8 cellular contexts compared by ENCODE assay signal in genomic region chrX:107718156-107718621, GRCh38. TPM values are rescaled to one million over a fixed set of nuclear protein-coding genes. Genes with fewer than 3 reads are reported as not detected.
A peak's percentile ranks its signal among the peaks of the same experiment; 100 is the strongest.
DNase-seq lines count a peak whose midpoint lies in the region; ATAC-seq and TF ChIP-seq lines count a peak whose summit lies in the region.

No MANE protein-coding gene starts in this region.

- CTCF ChIA-PET in HCT116 (lab: Charles Lee): interaction anchor here (0.9 to 1.8 kb wide), 3 partner anchors 11 to 176 kb away, joined by 3 to 10 read pairs (median 3); no protein-coding TSS in a partner anchor
- CTCF ChIA-PET in activated CD8-positive, alpha-beta memory T cell treated with anti-CD3 and anti-CD28 coated beads, Interleukin-2, amount 10 ng/mL, durations not matched to agents 7 days and 5 days (lab: Charles Lee): interaction anchor here (0.9 to 12.5 kb wide), 10 partner anchors 10 to 90 kb away, joined by 3 to 261 read pairs (median 6); partner anchors contain the start of genes NCBP2L, PRPS1 and TSC22D3

- ATAC-seq in HCT116 (peak; percentile 46), GM19397 (IDR thresholded peaks at IDR 0.05; ENCODE audit: unreplicated experiment) (no peak)
- ATAC-seq in activated CD8-positive, alpha-beta memory T cell treated with anti-CD3 and anti-CD28 coated beads, Interleukin-2, amount 10 ng/mL, durations not matched to agents 7 days and 5 days: no peak

- no peak for TF ChIP-seq POLR2A in HCT116 (IDR thresholded peaks at IDR 0.05; ENCODE audit: borderline replicate concordance, extremely low read depth, insufficient read depth, insufficient read length)

- H3K27me3 Mint-ChIP-seq in activated CD8-positive, alpha-beta memory T cell treated with anti-CD3 and anti-CD28 coated beads, Interleukin-2, amount 10 ng/mL, durations not matched to agents 7 days and 5 days: no peaks in the 10 kb centered on the region
- no peaks in the 10 kb centered on the region for H3K27me3 Mint-ChIP-seq in stimulated activated naive CD8-positive, alpha-beta T cell treated with anti-CD3 and anti-CD28 coated beads, Interleukin-15, Interleukin-2, amounts not matched to agents 100 ng/mL and 50 ng/mL, for 24 hours

- H3K36me3 Mint-ChIP-seq in activated CD8-positive, alpha-beta memory T cell treated with anti-CD3 and anti-CD28 coated beads, Interleukin-2, amount 10 ng/mL, durations not matched to agents 7 days and 5 days: peaks cover 27% of the 10 kb centered on the region
- H3K36me3 Mint-ChIP-seq in stimulated activated naive CD8-positive, alpha-beta T cell treated with anti-CD3 and anti-CD28 coated beads, Interleukin-15, Interleukin-2, amounts not matched to agents 100 ng/mL and 50 ng/mL, for 24 hours (ENCODE audit: low read depth): peaks cover 16% of the 10 kb centered on the region

- H3K4me3 ChIP-seq in HCT116 (replicated peaks in 1 of 2; ENCODE audit: low read depth in 1 of 2, low read length in 2 of 2) (no peak overlapping the region; a peak in 1 of 4 replicates), epithelial cell of proximal tubule (ENCODE audit: low read depth, low read length) (no peak overlapping the region)

- H4K20me1 ChIP-seq in HCT116 (ENCODE audit: insufficient read depth): no peaks in the 10 kb centered on the region

- H2AFZ ChIP-seq in HCT116 (ENCODE audit: low read depth, low read length, poor library complexity, severe bottlenecking): no peak overlapping the region

- TF ChIP-seq CTCF in HCT116 (IDR thresholded peaks at IDR 0.05 in 2 of 3, conservative IDR thresholded peaks at IDR 0.05 in 1 of 3; ENCODE audit: borderline replicate concordance in 1 of 3, insufficient read depth in 1 of 3, low read depth in 2 of 3, low read length in 2 of 3) (peak in 2 of 3 experiments; percentile 61 to 63; a peak in 4 of 6 replicates), epithelial cell of proximal tubule (conservative IDR thresholded peaks at IDR 0.05; ENCODE audit: low read depth, low read length) (peak; percentile 69)

- no peaks in the 10 kb centered on the region for H3K79me2 ChIP-seq in HCT116 (ENCODE audit: insufficient read depth, low read length)

- peak overlapping the region; percentile 40; the same call in 1 of the 2 replicates for H3K4me2 ChIP-seq in HCT116 (ENCODE audit: low read length)

- RAD21 ChIA-PET in HCT116 (lab: Charles Lee; ENCODE audit: low non-redundant PET in 1 of 2, low total read pairs in 2 of 2, uncharacterized antibody in 2 of 2, unreplicated experiment in 2 of 2): interaction anchor here in 1 of 2 experiments (0.8 kb wide), 1 partner anchor 45 kb away, joined by 3 read pairs; no protein-coding TSS in a partner anchor

- TF ChIP-seq RAD21 in HCT116 (IDR thresholded peaks at IDR 0.05; ENCODE audit: low read depth): no peak

- BruUV-seq in HCT116 (replicated peaks; lab: Mats Ljungman, UMichigan): no TSS peak

- peaks cover 36% of the 10 kb centered on the region for H3K4me1 Mint-ChIP-seq in activated CD8-positive, alpha-beta memory T cell treated with anti-CD3 and anti-CD28 coated beads, Interleukin-2, amount 10 ng/mL, durations not matched to agents 7 days and 5 days
- H3K4me1 Mint-ChIP-seq in stimulated activated naive CD8-positive, alpha-beta T cell treated with anti-CD3 and anti-CD28 coated beads, Interleukin-15, Interleukin-2, amounts not matched to agents 100 ng/mL and 50 ng/mL, for 24 hours (ENCODE audit: low read depth): peaks cover 42% of the 10 kb centered on the region

- H3K4me1 ChIP-seq in HCT116 (ENCODE audit: control insufficient read depth in 1 of 2, insufficient read depth in 2 of 2, low read length in 2 of 2): peaks cover 13 to 16% of the 10 kb centered on the region in 2 experiments

- no peaks in the 10 kb centered on the region for H3K9me3 ChIP-seq in HCT116 (ENCODE audit: control insufficient read depth in 1 of 2, insufficient read depth in 1 of 2, low read depth in 1 of 2, low read length in 2 of 2)

- H3K4me3 Mint-ChIP-seq in activated CD8-positive, alpha-beta memory T cell treated with anti-CD3 and anti-CD28 coated beads, Interleukin-2, amount 10 ng/mL, durations not matched to agents 7 days and 5 days: no peak overlapping the region
- H3K4me3 Mint-ChIP-seq in stimulated activated naive CD8-positive, alpha-beta T cell treated with anti-CD3 and anti-CD28 coated beads, Interleukin-15, Interleukin-2, amounts not matched to agents 100 ng/mL and 50 ng/mL, for 24 hours: peak overlapping the region; percentile 18

- H3K9me2 ChIP-seq in HCT116 (ENCODE audit: insufficient read depth): no peaks in the 10 kb centered on the region

- H3K9me3 Mint-ChIP-seq in activated CD8-positive, alpha-beta memory T cell treated with anti-CD3 and anti-CD28 coated beads, Interleukin-2, amount 10 ng/mL, durations not matched to agents 7 days and 5 days (ENCODE audit: low read depth): no peaks in the 10 kb centered on the region
- no peaks in the 10 kb centered on the region for H3K9me3 Mint-ChIP-seq in stimulated activated naive CD8-positive, alpha-beta T cell treated with anti-CD3 and anti-CD28 coated beads, Interleukin-15, Interleukin-2, amounts not matched to agents 100 ng/mL and 50 ng/mL, for 24 hours

- no peaks in the 10 kb centered on the region for H3K27me3 ChIP-seq in HCT116 (ENCODE audit: insufficient read depth, low read length)

- peak in 8 of 14 donors; percentile 7 to 66 (median 36) for DNase-seq in C1 segment of cervical spinal cord (lab: John Stamatoyannopoulos, UW)
- peak; percentile 71 for DNase-seq in HCT116 (ENCODE audit: low read depth, low spot score)
- DNase-seq in NCI-H69 (lab: John Stamatoyannopoulos, UW): peak; percentile 78
- DNase-seq in activated CD8-positive, alpha-beta memory T cell treated with anti-CD3 and anti-CD28 coated beads, Interleukin-2, amount 10 ng/mL, durations not matched to agents 7 days and 5 days: peak; percentile 81
- DNase-seq in epithelial cell of proximal tubule (ENCODE audit: low read depth): no peak
- peak; percentile 84 for DNase-seq in myocyte (ENCODE audit: low read depth)

- intact Hi-C loops in HCT116 (cut with micrococcal nuclease): loop anchor here (1.0 to 10.0 kb wide), 2 partner anchors 45 to 57 kb away; partner anchors contain the start of genes NCBP2L and TSC22D3

- peak overlapping the region; percentile 39; the same call in 1 of the 2 replicates for H3K27ac ChIP-seq in HCT116 (ENCODE audit: low read depth, low read length)

- no peak overlapping the region for H3K9ac ChIP-seq in HCT116 (ENCODE audit: low read length)

- H3K27ac Mint-ChIP-seq in activated CD8-positive, alpha-beta memory T cell treated with anti-CD3 and anti-CD28 coated beads, Interleukin-2, amount 10 ng/mL, durations not matched to agents 7 days and 5 days: peak overlapping the region; percentile 52
- peak overlapping the region; percentile 92 for H3K27ac Mint-ChIP-seq in stimulated activated naive CD8-positive, alpha-beta T cell treated with anti-CD3 and anti-CD28 coated beads, Interleukin-15, Interleukin-2, amounts not matched to agents 100 ng/mL and 50 ng/mL, for 24 hours

- POLR2A ChIA-PET in HCT116 (lab: Charles Lee): interaction anchor here (1.2 to 2.5 kb wide), 3 partner anchors 14 to 282 kb away, joined by 3 to 9 read pairs (median 3); no protein-coding TSS in a partner anchor

- no peaks in the 10 kb centered on the region for H3K36me3 ChIP-seq in HCT116 (ENCODE audit: control insufficient read depth in 1 of 2, insufficient read depth in 2 of 2, low read length in 2 of 2)

TF ChIP-seq in HCT116, 20 proteins besides CTCF, POLR2A, EP300 and RAD21 (continues in another document):
- TF ChIP-seq SRF (IDR thresholded peaks at IDR 0.05; ENCODE audit: low read depth): no peak
- no peak for TF ChIP-seq FOSL1 (IDR thresholded peaks at IDR 0.05; ENCODE audit: low read depth)
- no peak for TF ChIP-seq YY1 (IDR thresholded peaks at IDR 0.05; ENCODE audit: extremely low read depth, insufficient replicate concordance, low read depth, low read length)
- TF ChIP-seq JUND (IDR thresholded peaks at IDR 0.05): no peak
- TF ChIP-seq EZH2phosphoT487 (IDR thresholded peaks at IDR 0.05; ENCODE audit: borderline replicate concordance): no peak
- no peak for TF ChIP-seq CBX3 (IDR thresholded peaks at IDR 0.05; ENCODE audit: low read depth)
- no peak for TF ChIP-seq REST (IDR thresholded peaks at IDR 0.05; ENCODE audit: low read depth)
- no peak for TF ChIP-seq ZNF274 (IDR thresholded peaks at IDR 0.05; ENCODE audit: low read depth, low read length)
- no peak for TF ChIP-seq ZFX (IDR thresholded peaks at IDR 0.05)

RNA-seq across cellular contexts. Expression of gene TSC22D3, which starts 57.4 kb away (rescaled TPM):
- total RNA-seq in HCT116 (2021; ENCODE audit: unreplicated experiment) (24.6 TPM), epithelial cell of proximal tubule (18.7 and 32.9 TPM in 2 replicates), myocyte (57.1 and 74.5 TPM in 2 replicates)
- polyA plus RNA-seq in HCT116 (2012): 29.9 and 31.8 TPM in 2 replicates
- 10 to 100 TPM; 37.1 to 57.2 TPM for total RNA-seq in activated CD8-positive, alpha-beta memory T cell treated with anti-CD3 and anti-CD28 coated beads, Interleukin-2, amount 10 ng/mL, durations not matched to agents 7 days and 5 days
- 178 TPM for polyA plus RNA-seq in myocyte (2012)

RNA-seq across cellular contexts. Expression of gene NCBP2L, which starts 59.3 kb away (rescaled TPM):
- not detected for total RNA-seq in HCT116 (2021; ENCODE audit: unreplicated experiment)
- not detected in 2 replicates for polyA plus RNA-seq in HCT116 (2012)
- total RNA-seq in activated CD8-positive, alpha-beta memory T cell treated with anti-CD3 and anti-CD28 coated beads, Interleukin-2, amount 10 ng/mL, durations not matched to agents 7 days and 5 days: not detected
- not detected in 2 replicates for total RNA-seq in epithelial cell of proximal tubule
- total RNA-seq in myocyte: not detected in 2 replicates
- polyA plus RNA-seq in myocyte (2012): not detected
